ENCODE assay signal across 8 cellular contexts in genomic region chr11:80686889-80687288, GRCh38.
"Had no signal": no experiment of that assay in that cellular context is flagged by ENCODE, and none has a peak within 500 bp of the region (broad histone marks: within the 10 kb centered on the region; RNA-seq: fewer than 3 reads in every experiment).

No MANE protein-coding gene starts in this region.

- FAIRE-seq: HTR-8/SVneo, K562 had no signal

- H3K4me1 ChIP-seq: HAP-1 had no signal

- DNase-seq: GOT3, H7, HFFc6, IMR-90 had no signal

- H3K36me3 ChIP-seq: HAP-1 had no signal

- H3K4me3 ChIP-seq: HAP-1, K562 had no signal

- H3K9me3 ChIP-seq: HAP-1 had no signal

- ATAC-seq: HCT116, K562 had no signal
